In genomic region chr5:109690456-109691247, GRCh38 we compare ENCODE assay signal across 1 cellular context.
TF ChIP-seq lines count a peak whose summit lies in the region.

No MANE protein-coding gene starts in this region.

TF ChIP-seq in K562, 482 proteins besides CTCF, POLR2A, EP300 and RAD21 (continued from another document):
- TF ChIP-seq ZHX1 (conservative IDR thresholded peaks at IDR 0.05; ENCODE audit: low read length) (no peak), MCM3 (IDR thresholded peaks at IDR 0.05) (no peak), MAFG (tag; conservative IDR thresholded peaks at IDR 0.05) (no peak), JUNB (CRISPR knock-in tag; conservative IDR thresholded peaks at IDR 0.05) (no peak), KLF6 (CRISPR knock-in tag; IDR thresholded peaks at IDR 0.05; ENCODE audit: borderline replicate concordance) (no peak), GABPB2 (CRISPR knock-in tag; conservative IDR thresholded peaks at IDR 0.05) (no peak), CREB1 (IDR thresholded peaks at IDR 0.05) (peak; percentile 41; the same call in 1 of the 2 replicates), CREB1 (CRISPR knock-in tag; IDR thresholded peaks at IDR 0.05) (no peak; the same call in 1 of the 2 replicates), SETDB1 (IDR thresholded peaks at IDR 0.05; ENCODE audit: low read length) (no peak), ATF6 (CRISPR knock-in tag; IDR thresholded peaks at IDR 0.05) (no peak), BCOR (IDR thresholded peaks at IDR 0.05) (no peak), CREM (IDR thresholded peaks at IDR 0.05; ENCODE audit: low read depth) (peak; percentile 75), DEAF1 (CRISPR knock-in tag; IDR thresholded peaks at IDR 0.05) (peak; percentile 56), PHB (CRISPR knock-in tag; IDR thresholded peaks at IDR 0.05) (no peak), ESRRB (CRISPR knock-in tag; IDR thresholded peaks at IDR 0.05; ENCODE audit: borderline replicate concordance) (no peak), E2F4 (CRISPR knock-in tag; IDR thresholded peaks at IDR 0.05; ENCODE audit: low read depth) (no peak), TFAM (CRISPR knock-in tag; conservative IDR thresholded peaks at IDR 0.05) (no peak), HNRNPL (IDR thresholded peaks at IDR 0.05; ENCODE audit: low read depth, low read length) (no peak), STAG1 (CRISPR knock-in tag; IDR thresholded peaks at IDR 0.05; ENCODE audit: borderline replicate concordance) (no peak), EGR1 (conservative IDR thresholded peaks at IDR 0.05) (no peak), ZNF212 (CRISPR knock-in tag; IDR thresholded peaks at IDR 0.05) (no peak), CBX5 (IDR thresholded peaks at IDR 0.05; ENCODE audit: borderline replicate concordance, low read depth) (no peak), ARHGAP35 (IDR thresholded peaks at IDR 0.05; ENCODE audit: partially characterized antibody) (no peak), SMAD1 (IDR thresholded peaks at IDR 0.05; ENCODE audit: low read depth, low read length, partially characterized antibody) (no peak), KLF13 (tag; IDR thresholded peaks at IDR 0.05; ENCODE audit: borderline replicate concordance, low read depth) (no peak)
